ENCODE assay signal across 10 cellular contexts in genomic region chr18:79441261-79441819, GRCh38.
"Had no signal": no experiment of that assay in that cellular context is flagged by ENCODE, and none has a peak within 500 bp of the region (broad histone marks: within the 10 kb centered on the region; RNA-seq: fewer than 3 reads in every experiment).

No MANE protein-coding gene starts in this region.

- H3K27ac ChIP-seq: pancreas, sigmoid colon, spleen had no signal

- H3K9me3 Mint-ChIP-seq: activated T-cell treated with anti-CD3 and anti-CD28 coated beads, Interleukin-2, amount 50 U/mL, for 4 hours; T-helper 2 cell treated with Interferon-gamma antibody and Interleukin-4, amounts not matched to agents 5 μg/mL and 100 μg/mL, for 36 hours had no signal

- H3K27me3 ChIP-seq: pancreas, sigmoid colon, spleen had no signal

- H3K27ac Mint-ChIP-seq: T-helper 2 cell treated with Interferon-gamma antibody and Interleukin-4, amounts not matched to agents 5 μg/mL and 100 μg/mL, for 36 hours had no signal

- H3K4me3 Mint-ChIP-seq: activated T-cell treated with anti-CD3 and anti-CD28 coated beads, Interleukin-2, amount 50 U/mL, for 4 hours; T-helper 2 cell treated with Interferon-gamma antibody and Interleukin-4, amounts not matched to agents 5 μg/mL and 100 μg/mL, for 36 hours had no signal

- FAIRE-seq: islet of Langerhans, pancreas had no signal

- H3K9me3 ChIP-seq: pancreas, sigmoid colon, spleen had no signal

- H3K4me3 ChIP-seq: pancreas, sigmoid colon, spleen had no signal

- H3K36me3 ChIP-seq: pancreas had no signal

- DNase-seq: activated CD4-positive, alpha-beta T cell treated with anti-CD3 and anti-CD28 coated beads, Interleukin-2, amount 50 U/mL, for 48 hours; activated gamma-delta T cell; activated T-cell treated with anti-CD3 and anti-CD28 coated beads, Interleukin-2, amount 50 U/mL, for 4 hours; mammary epithelial cell; pancreas; sigmoid colon; spleen; SW 1271 had no signal

- H3K4me1 ChIP-seq: pancreas had no signal
